Comparison of ENCODE assay signal across 22 cellular contexts in genomic region chr12:47560408-47560807, GRCh38.
"Had no signal": no experiment of that assay in that cellular context is flagged by ENCODE, and none has a peak within 500 bp of the region (broad histone marks: within the 10 kb centered on the region; RNA-seq: fewer than 3 reads in every experiment).

No MANE protein-coding gene starts in this region.

- H3K9me3 ChIP-seq: adrenal gland, ascending aorta, heart right ventricle, pancreas, psoas muscle, right atrium auricular region, thyroid gland had no signal

- H3K4me1 ChIP-seq: adrenal gland, ascending aorta, heart right ventricle, pancreas, psoas muscle, right atrium auricular region, thyroid gland had no signal

- DNase-seq: activated CD4-positive, alpha-beta T cell treated with anti-CD3 and anti-CD28 coated beads for 1 hour; activated CD4-positive, alpha-beta T cell treated with anti-CD3 and anti-CD28 coated beads, Interleukin-2, amount 50 U/mL, for 1 hour; activated CD8-positive, alpha-beta T cell treated with anti-CD3 and anti-CD28 coated beads, Interleukin-2, amount 10 ng/mL, durations not matched to agents 7 days and 5 days; activated gamma-delta T cell treated with Interleukin-2 at 50 U/mL for 16 hours; adrenal gland; brain microvascular endothelial cell; caudate nucleus; dermis blood vessel endothelial cell; effector CD8-positive, alpha-beta T cell; erythroblast; foreskin fibroblast; heart right ventricle; islet precursor cell; left cardiac atrium; pancreas; psoas muscle; stimulated activated CD4-positive, alpha-beta T cell treated with anti-CD3 and anti-CD28 coated beads, Interleukin-1b, Interleukin-23, amount 100 ng/mL, for 48 hours; substantia nigra; thyroid gland had no signal

- H3K36me3 ChIP-seq: adrenal gland, ascending aorta, brain microvascular endothelial cell, heart right ventricle, pancreas, right atrium auricular region, thyroid gland had no signal

- H3K4me3 ChIP-seq: adrenal gland, ascending aorta, heart right ventricle, pancreas, psoas muscle, right atrium auricular region, thyroid gland had no signal

- H3K27me3 ChIP-seq: adrenal gland, ascending aorta, brain microvascular endothelial cell, heart right ventricle, pancreas, right atrium auricular region, thyroid gland had no signal

- H3K27ac ChIP-seq: adrenal gland, ascending aorta, brain microvascular endothelial cell, pancreas, psoas muscle, right atrium auricular region, thyroid gland had no signal

- ATAC-seq: activated CD8-positive, alpha-beta T cell treated with anti-CD3 and anti-CD28 coated beads, Interleukin-2, amount 10 ng/mL, durations not matched to agents 7 days and 5 days; heart right ventricle; left cardiac atrium; natural killer cell treated with Interleukin-12 subunit alpha and Interleukin-12 subunit beta and Interleukin-15 and Interleukin-18, amount 100 ng/mL, for 72 hours; pancreas; psoas muscle had no signal
